12 cellular contexts compared by ENCODE assay signal in the genomic region with DNA sequence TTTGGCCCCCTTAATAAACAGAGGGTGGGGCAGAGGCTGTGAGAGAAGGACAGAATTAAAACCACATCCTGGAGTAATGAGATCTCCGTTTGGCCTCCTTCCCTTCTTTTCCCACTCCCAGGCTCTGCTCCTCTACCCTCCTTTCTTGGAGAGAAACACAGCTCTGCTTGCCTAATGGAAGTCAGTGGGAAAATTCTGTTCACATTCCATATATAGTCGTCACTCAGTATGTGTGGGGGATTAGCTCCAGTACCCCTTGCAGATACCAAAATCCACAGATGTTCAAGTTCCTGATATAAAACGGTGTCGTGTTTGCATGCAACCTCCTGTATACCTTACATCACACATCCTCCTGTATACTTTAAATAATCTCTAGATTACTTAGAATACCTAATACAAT. TPM values are rescaled to one million over a fixed set of nuclear protein-coding genes. Genes with fewer than 3 reads are reported as not detected.
A peak's percentile ranks its signal among the peaks of the same experiment; 100 is the strongest.
DNase-seq lines count a peak whose midpoint lies in the region; ATAC-seq and TF ChIP-seq lines count a peak whose summit lies in the region.
"Had no signal": no experiment of that assay in that cellular context is flagged by ENCODE, and none has a peak within 500 bp of the region (broad histone marks: within the 10 kb centered on the region; RNA-seq: fewer than 3 reads in every experiment).

No MANE protein-coding gene starts in this region.

- peak overlapping the region; percentile 43 for H3K4me2 ChIP-seq in OCI-LY7 (ENCODE audit: low read length)

- H2AFZ ChIP-seq in OCI-LY7 (ENCODE audit: low read length), result peak overlapping the region; percentile 20; the same call in 1 of the 2 replicates

- BruUV-seq in OCI-LY7 (replicated peaks; lab: Mats Ljungman, UMichigan), result no TSS peak

- CTCF ChIA-PET in OCI-LY7 (lab: Charles Lee; ENCODE audit: unreplicated experiment), result no interaction called here

- H3K36me3 ChIP-seq in OCI-LY7 (ENCODE audit: insufficient read depth, low read length), result no peaks in the 10 kb centered on the region

- POLR2A ChIA-PET in OCI-LY7 (lab: Charles Lee), result interaction anchor here (0.5 to 0.6 kb wide), 2 partner anchors 601 to 1063 kb away, joined by 3 read pairs; no protein-coding TSS in a partner anchor

- H3K4me3 ChIP-seq in OCI-LY7 (ENCODE audit: low read depth, low read length, poor library complexity, severe bottlenecking), result no peak overlapping the region
- H3K4me3 ChIP-seq in fibroblast of mammary gland (ENCODE audit: control insufficient read depth, low read depth, low read length), result no peak overlapping the region

- DNase-seq in DMS 273 treated with DMSO at 0.1 percent for 48 hours (lab: John Stamatoyannopoulos, UW), result peak; percentile 18
- peak; percentile 35 for DNase-seq in OCI-LY7 (ENCODE audit: low spot score)
- DNase-seq in fibroblast of mammary gland (ENCODE audit: low read depth), result peak; percentile 96
- DNase-seq in sciatic nerve (ENCODE audit: low spot score), result no peak
- no peak for DNase-seq in activated CD4-positive, CD25-positive, alpha-beta regulatory T cell treated with anti-CD3 and anti-CD28 coated beads, Interleukin-2, amount 50 U/mL, for 72 hours
- DNase-seq in midbrain (lab: John Stamatoyannopoulos, UW), result no peak
- DNase-seq: activated CD4-positive, alpha-beta T cell treated with anti-CD3 and anti-CD28 coated beads, Interleukin-2, amount 50 U/mL, for 4 hours; substantia nigra; T-helper 17 cell had no signal

- H4K20me1 ChIP-seq in OCI-LY7 (ENCODE audit: insufficient read depth, low read length), result no peaks in the 10 kb centered on the region

- peaks cover 31% of the 10 kb centered on the region for H3K4me1 ChIP-seq in OCI-LY7 (ENCODE audit: insufficient read depth, low read length, poor library complexity, severe bottlenecking)

- H3K27ac ChIP-seq in OCI-LY7 (ENCODE audit: low read depth, low read length, poor library complexity, severe bottlenecking), result no peak overlapping the region

- TF ChIP-seq CTCF in OCI-LY7 (conservative IDR thresholded peaks at IDR 0.05; ENCODE audit: low read length) (no peak), fibroblast of mammary gland (conservative IDR thresholded peaks at IDR 0.05; ENCODE audit: control insufficient read depth, insufficient read depth, low read depth, low read length) (no peak)

- intact Hi-C loops in OCI-LY7 (cut with micrococcal nuclease; ENCODE audit: unreplicated experiment) (no loop called here), sciatic nerve (cut with DNase I) (no loop called here)

- ATAC-seq in sciatic nerve (peak; percentile 68), GM19328 (IDR thresholded peaks at IDR 0.05; ENCODE audit: unreplicated experiment) (no peak), HG03108 (IDR thresholded peaks at IDR 0.05; ENCODE audit: unreplicated experiment) (no peak)
- ATAC-seq: activated T-helper 17 cell treated with anti-CD3 and anti-CD28 coated beads, Interleukin-2, amount 50 U/mL, for 72 hours; T-helper 17 cell had no signal

- H3K9me2 ChIP-seq in OCI-LY7 (ENCODE audit: insufficient read depth, low read length), result no peaks in the 10 kb centered on the region

- peaks cover 10% of the 10 kb centered on the region; the same call in 1 of the 2 replicates for H3K9me3 ChIP-seq in OCI-LY7 (ENCODE audit: low read length)

- H3K79me2 ChIP-seq in OCI-LY7 (ENCODE audit: insufficient read depth, low read depth, low read length), result no peaks in the 10 kb centered on the region

RNA-seq across cellular contexts. Expression of a gene that starts 37.6 kb away (rescaled TPM):
- total RNA-seq in OCI-LY7 (2014; rRNA removed; shearing (Covaris generic)), result not detected in 2 replicates
- total RNA-seq in OCI-LY7 (2022), result not detected in 2 replicates
- 3.8 TPM for total RNA-seq in sciatic nerve

Comparison
In these comparisons a context has a peak if more than half of its experiments do, and no peak if none do; other contexts are left out.
1. DNase-seq: peak in DMS 273 treated with DMSO at 0.1 percent for 48 hours (single experiment), OCI-LY7 (single experiment) and fibroblast of mammary gland (single experiment); none in sciatic nerve (single experiment), activated CD4-positive, CD25-positive, alpha-beta regulatory T cell treated with anti-CD3 and anti-CD28 coated beads, Interleukin-2, amount 50 U/mL, for 72 hours (single experiment) and midbrain (single experiment).